ENCODE assay signal across 28 cellular contexts in the genomic region with DNA sequence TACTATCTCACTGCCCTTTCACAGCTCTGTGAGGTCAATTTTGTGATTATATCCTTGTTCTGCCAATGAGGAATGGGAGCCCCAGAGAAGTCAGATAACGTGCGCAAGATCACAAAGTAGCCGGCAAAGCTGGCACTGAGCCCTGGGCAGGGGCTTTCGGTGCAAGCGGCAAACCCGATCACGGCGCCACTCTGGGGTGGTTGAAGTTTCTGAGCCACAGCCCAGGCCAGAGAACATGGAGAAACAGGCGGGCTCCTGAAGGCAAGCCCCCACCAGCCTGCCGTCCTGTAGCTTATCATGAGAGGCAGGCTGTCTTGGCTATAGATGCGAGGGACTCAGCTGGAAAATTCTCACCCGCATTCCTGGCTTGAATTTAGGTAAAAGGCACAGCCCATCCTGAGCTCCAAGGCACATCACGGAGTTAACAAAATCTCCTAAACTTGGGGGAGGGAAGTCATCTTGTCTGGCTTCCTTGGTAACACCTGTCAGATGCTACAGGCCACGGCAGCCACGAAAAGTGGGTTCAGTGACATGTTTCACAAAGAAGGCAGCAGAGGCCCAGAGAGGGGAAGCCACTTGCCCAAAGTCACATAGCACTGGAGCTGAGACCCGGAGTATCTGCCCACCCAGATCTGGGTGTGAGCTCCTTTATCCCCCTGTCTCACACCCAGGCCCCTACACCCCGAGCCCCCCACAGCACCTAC. TPM values are rescaled to one million over a fixed set of nuclear protein-coding genes. Genes with fewer than 3 reads are reported as not detected.
"Had no signal": no experiment of that assay in that cellular context is flagged by ENCODE, and none has a peak within 500 bp of the region (broad histone marks: within the 10 kb centered on the region; RNA-seq: fewer than 3 reads in every experiment).

No MANE protein-coding gene starts in this region.

- H3K36me3 ChIP-seq: adrenal gland, gastrocnemius medialis had no signal

- H3K4me3 ChIP-seq: adrenal gland, body of pancreas, esophagus muscularis mucosa, gastrocnemius medialis had no signal

- H3K27me3 ChIP-seq: foreskin keratinocyte had no signal

- ATAC-seq: activated CD4-positive, CD25-positive, alpha-beta regulatory T cell treated with anti-CD3 and anti-CD28 coated beads, Interleukin-2, amount 50 U/mL, for 24 hours; activated CD8-positive, alpha-beta T cell treated with anti-CD3 and anti-CD28 coated beads for 36 hours; activated naive CD8-positive, alpha-beta T cell treated with anti-CD3 and anti-CD28 coated beads, Interleukin-2, amount 50 U/mL, for 24 hours; activated T-cell treated with anti-CD3 and anti-CD28 coated beads, Interleukin-2, amount 50 U/mL, for 4 hours; body of pancreas; effector memory CD8-positive, alpha-beta T cell; foreskin keratinocyte; T-helper 17 cell had no signal

- DNase-seq: activated B cell treated with CpG ODN at 0.5 μM for 24 hours; activated CD4-positive, alpha-beta T cell treated with anti-CD3 and anti-CD28 coated beads, Interleukin-2, amount 50 U/mL, for 1 hour; activated CD8-positive, alpha-beta memory T cell treated with anti-CD3 and anti-CD28 coated beads for 24 hours; activated effector memory CD4-positive, alpha-beta T cell treated with anti-CD3 and anti-CD28 coated beads, Interleukin-2, amount 50 U/mL, for 16 hours; activated naive CD8-positive, alpha-beta T cell treated with anti-CD3 and anti-CD28 coated beads for 36 hours; activated naive CD8-positive, alpha-beta T cell treated with anti-CD3 and anti-CD28 coated beads, Interleukin-2, amount 50 U/mL, for 24 hours; activated T-cell treated with anti-CD3 and anti-CD28 coated beads, Interleukin-2, amount 50 U/mL, for 4 hours; adrenal gland; amygdala; body of pancreas; caudate nucleus; cortex of kidney; dermis blood vessel endothelial cell; effector CD4-positive, alpha-beta T cell; effector memory CD8-positive, alpha-beta T cell; foreskin keratinocyte; gastrocnemius medialis; T-helper 1 cell; T-helper 17 cell; T1000 had no signal

- H3K27ac ChIP-seq: adrenal gland, body of pancreas, esophagus muscularis mucosa, foreskin keratinocyte, WERI-Rb-1 had no signal

- H3K9me3 ChIP-seq: adrenal gland, body of pancreas, esophagus muscularis mucosa, gastrocnemius medialis had no signal

- H3K4me1 ChIP-seq: foreskin keratinocyte had no signal

RNA-seq across cellular contexts. Expression of gene TNNT1, which starts 12.5 kb away (rescaled TPM):
- total RNA-seq: activated B cell treated with CpG ODN at 0.5 μM for 24 hours; activated CD8-positive, alpha-beta T cell treated with anti-CD3 and anti-CD28 coated beads for 36 hours; activated naive CD4-positive, alpha-beta T cell treated with anti-CD3 and anti-CD28 coated beads for 36 hours; activated naive CD8-positive, alpha-beta T cell treated with anti-CD3 and anti-CD28 coated beads for 36 hours; activated T-cell treated with anti-CD3 and anti-CD28 coated beads, Interleukin-2, amount 50 U/mL, for 4 hours; body of pancreas had no signal

RNA-seq across cellular contexts. Expression of gene TNNI3, which starts 21.0 kb away (rescaled TPM):
- total RNA-seq: activated B cell treated with CpG ODN at 0.5 μM for 24 hours; activated CD8-positive, alpha-beta T cell treated with anti-CD3 and anti-CD28 coated beads for 36 hours; activated naive CD4-positive, alpha-beta T cell treated with anti-CD3 and anti-CD28 coated beads for 36 hours; activated T-cell treated with anti-CD3 and anti-CD28 coated beads, Interleukin-2, amount 50 U/mL, for 4 hours; activated T-helper 2 cell treated with anti-CD3 and anti-CD28 coated beads, Interferon-gamma antibody, Interleukin-2, Interleukin-4, amounts not matched to agents 10 μg/mL and 5 μg/mL and 100 μg/mL, durations not matched to agents 14 hours and 24 hours and 36 hours; aorta; body of pancreas; chondrocyte; dermis blood vessel endothelial cell; esophagus muscularis mucosa; T-helper 17 cell had no signal

RNA-seq across cellular contexts. Expression of gene DNAAF3, which starts 29.9 kb away (rescaled TPM):
- total RNA-seq: activated B cell treated with CpG ODN at 0.5 μM for 24 hours; activated CD8-positive, alpha-beta T cell treated with anti-CD3 and anti-CD28 coated beads for 36 hours; activated naive CD4-positive, alpha-beta T cell treated with anti-CD3 and anti-CD28 coated beads for 36 hours; activated naive CD8-positive, alpha-beta T cell treated with anti-CD3 and anti-CD28 coated beads for 36 hours; aorta; T-helper 17 cell had no signal

RNA-seq across cellular contexts. Expression of gene SYT5, which starts 43.5 kb away (rescaled TPM):
- total RNA-seq: activated B cell treated with CpG ODN at 0.5 μM for 24 hours; activated CD8-positive, alpha-beta T cell treated with anti-CD3 and anti-CD28 coated beads for 36 hours; activated naive CD4-positive, alpha-beta T cell treated with anti-CD3 and anti-CD28 coated beads for 36 hours; activated naive CD8-positive, alpha-beta T cell treated with anti-CD3 and anti-CD28 coated beads for 36 hours; activated T-cell treated with anti-CD3 and anti-CD28 coated beads, Interleukin-2, amount 50 U/mL, for 4 hours; aorta; dermis blood vessel endothelial cell; gastrocnemius medialis had no signal
- polyA plus RNA-seq: aorta had no signal
